ENCODE assay signal across 21 cellular contexts in the genomic region with DNA sequence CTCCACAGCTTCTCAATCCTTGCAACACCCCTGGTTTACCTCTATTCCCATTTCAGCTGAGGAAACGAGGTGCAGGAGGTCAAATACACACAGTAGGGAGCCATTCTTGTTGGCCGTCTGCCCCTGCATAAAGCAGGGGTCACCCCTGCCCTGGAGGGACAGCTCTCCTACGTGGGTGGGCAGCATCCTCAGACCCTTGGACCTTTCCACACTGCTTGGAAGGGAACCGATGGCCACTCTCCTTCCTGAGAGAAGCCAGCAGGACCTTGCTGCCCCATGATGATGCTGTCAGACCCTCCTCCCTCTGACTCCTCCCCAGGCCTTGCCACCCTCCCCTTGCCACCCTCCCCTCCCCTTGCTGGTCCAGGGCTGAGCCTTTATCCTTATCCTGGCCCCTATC.
"Had no signal": no experiment of that assay in that cellular context is flagged by ENCODE, and none has a peak within 500 bp of the region (broad histone marks: within the 10 kb centered on the region; RNA-seq: fewer than 3 reads in every experiment).

No MANE protein-coding gene starts in this region.

- H3K4me3 ChIP-seq: heart right ventricle, hepatocyte, left ventricle myocardium inferior, lung, right atrium auricular region, right lobe of liver, skin epidermis, tibial nerve, vagina had no signal

- H3K36me3 Mint-ChIP-seq: naive thymus-derived CD8-positive, alpha-beta T cell; stimulated activated effector memory CD8-positive, alpha-beta T cell treated with anti-CD3 and anti-CD28 coated beads, Interleukin-12 subunit alpha, Interleukin-12 subunit beta, amount 100 ng/mL, for 72 hours; type B pancreatic cell had no signal

- H3K4me1 Mint-ChIP-seq: stimulated activated effector memory CD8-positive, alpha-beta T cell treated with anti-CD3 and anti-CD28 coated beads, Interleukin-12 subunit alpha, Interleukin-12 subunit beta, amount 100 ng/mL, for 72 hours had no signal

- H3K9me3 ChIP-seq: heart right ventricle, left ventricle myocardium inferior, right atrium auricular region, right lobe of liver, tibial nerve, vagina had no signal

- H3K36me3 ChIP-seq: heart right ventricle, left ventricle myocardium inferior, right atrium auricular region, right lobe of liver, tibial nerve, vagina had no signal

- H3K9me3 Mint-ChIP-seq: naive thymus-derived CD8-positive, alpha-beta T cell; stimulated activated effector memory CD8-positive, alpha-beta T cell treated with anti-CD3 and anti-CD28 coated beads, Interleukin-12 subunit alpha, Interleukin-12 subunit beta, amount 100 ng/mL, for 72 hours; stimulated activated naive CD8-positive, alpha-beta T cell treated with anti-CD3 and anti-CD28 coated beads, Interleukin-15, Interleukin-2, amounts not matched to agents 100 ng/mL and 50 ng/mL, for 24 hours; type B pancreatic cell had no signal

- DNase-seq: heart right ventricle; islet precursor cell; left ventricle myocardium inferior; naive thymus-derived CD8-positive, alpha-beta T cell; nucleus accumbens; right lobe of liver; stimulated activated CD4-positive, alpha-beta T cell treated with anti-CD3 and anti-CD28 coated beads, Interleukin-12 subunit alpha, Interleukin-12 subunit beta, amount 100 ng/mL, for 4 hours; stimulated activated CD4-positive, alpha-beta T cell treated with anti-CD3 and anti-CD28 coated beads, Interleukin-4, amount 100 ng/mL, for 24 hours; stimulated activated naive CD4-positive, alpha-beta T cell; substantia nigra had no signal

- H3K79me2 ChIP-seq: hepatocyte, parathyroid adenoma had no signal

- H3K27me3 ChIP-seq: right atrium auricular region, right lobe of liver, vagina had no signal

- ATAC-seq: heart right ventricle; naive thymus-derived CD8-positive, alpha-beta T cell; stimulated activated effector memory CD8-positive, alpha-beta T cell treated with anti-CD3 and anti-CD28 coated beads, Interleukin-12 subunit alpha, Interleukin-12 subunit beta, amount 100 ng/mL, for 72 hours had no signal

- H3K4me3 Mint-ChIP-seq: naive thymus-derived CD8-positive, alpha-beta T cell; stimulated activated effector memory CD8-positive, alpha-beta T cell treated with anti-CD3 and anti-CD28 coated beads, Interleukin-12 subunit alpha, Interleukin-12 subunit beta, amount 100 ng/mL, for 72 hours; stimulated activated naive CD8-positive, alpha-beta T cell treated with anti-CD3 and anti-CD28 coated beads, Interleukin-15, Interleukin-2, amounts not matched to agents 100 ng/mL and 50 ng/mL, for 24 hours; type B pancreatic cell had no signal

- H3K27ac Mint-ChIP-seq: naive thymus-derived CD8-positive, alpha-beta T cell; progenitor cell of endocrine pancreas; stimulated activated effector memory CD8-positive, alpha-beta T cell treated with anti-CD3 and anti-CD28 coated beads, Interleukin-12 subunit alpha, Interleukin-12 subunit beta, amount 100 ng/mL, for 72 hours; stimulated activated naive CD8-positive, alpha-beta T cell treated with anti-CD3 and anti-CD28 coated beads, Interleukin-15, Interleukin-2, amounts not matched to agents 100 ng/mL and 50 ng/mL, for 24 hours; type B pancreatic cell had no signal

- H3K9ac ChIP-seq: parathyroid adenoma had no signal

- H3K4me2 ChIP-seq: hepatocyte had no signal

- H3K27ac ChIP-seq: heart right ventricle, hepatocyte, left ventricle myocardium inferior, parathyroid adenoma, right atrium auricular region, right lobe of liver, skin epidermis, tibial nerve, vagina had no signal

- H3K4me1 ChIP-seq: heart right ventricle, left ventricle myocardium inferior, parathyroid adenoma, right lobe of liver, tibial nerve had no signal
